ENCODE assay signal across 25 cellular contexts in genomic region chr7:131486346-131486745, GRCh38.
"Had no signal": no experiment of that assay in that cellular context is flagged by ENCODE, and none has a peak within 500 bp of the region (broad histone marks: within the 10 kb centered on the region; RNA-seq: fewer than 3 reads in every experiment).

No MANE protein-coding gene starts in this region.

- ATAC-seq: activated CD8-positive, alpha-beta T cell treated with anti-CD3 and anti-CD28 coated beads, Interleukin-2, amount 10 ng/mL, durations not matched to agents 7 days and 5 days; activated T-helper 17 cell treated with anti-CD3 and anti-CD28 coated beads, Interleukin-2, amount 50 U/mL, for 72 hours; WTC11 had no signal

- H3K9me3 Mint-ChIP-seq: activated naive CD4-positive, alpha-beta T cell treated with anti-CD3 and anti-CD28 coated beads for 36 hours; activated T-helper 17 cell treated with anti-CD3 and anti-CD28 coated beads, Interleukin-2, amount 50 U/mL, for 72 hours; T-helper 1 cell treated with Interleukin-12 subunit alpha and Interleukin-12 subunit beta and Interleukin-4 antibody, amounts not matched to agents 30 μg/mL and 1 μg/mL, for 36 hours; WTC11 had no signal

- H3K4me3 Mint-ChIP-seq: activated CD8-positive, alpha-beta T cell treated with anti-CD3 and anti-CD28 coated beads, Interleukin-2, amount 10 ng/mL, durations not matched to agents 7 days and 5 days; activated naive CD4-positive, alpha-beta T cell treated with anti-CD3 and anti-CD28 coated beads for 36 hours; activated naive CD8-positive, alpha-beta T cell; activated T-helper 17 cell treated with anti-CD3 and anti-CD28 coated beads, Interleukin-2, amount 50 U/mL, for 72 hours; T-helper 1 cell treated with Interleukin-12 subunit alpha and Interleukin-12 subunit beta and Interleukin-4 antibody, amounts not matched to agents 30 μg/mL and 1 μg/mL, for 36 hours; WTC11 had no signal

- H3K36me3 Mint-ChIP-seq: WTC11 had no signal

- H3K27ac ChIP-seq: brain microvascular endothelial cell, KMS-11, SJCRH30 had no signal

- DNase-seq: activated CD4-positive, alpha-beta T cell treated with anti-CD3 and anti-CD28 coated beads for 48 hours; activated CD4-positive, alpha-beta T cell treated with anti-CD3 and anti-CD28 coated beads, Interleukin-2, amount 50 U/mL, for 4 hours; activated CD4-positive, CD25-positive, alpha-beta regulatory T cell treated with anti-CD3 and anti-CD28 coated beads, Interleukin-2, amount 50 U/mL, for 72 hours; activated CD8-positive, alpha-beta T cell treated with anti-CD3 and anti-CD28 coated beads, Interleukin-2, amount 10 ng/mL, durations not matched to agents 7 days and 5 days; activated gamma-delta T cell; activated naive CD4-positive, alpha-beta T cell treated with anti-CD3 and anti-CD28 coated beads for 36 hours; activated T-cell treated with anti-CD3 and anti-CD28 coated beads, Interleukin-2, amount 50 U/mL, for 48 hours; brain microvascular endothelial cell; MG63; MV-4-11; NCI-H1105; NCI-H1436; NCI-H1694 treated with DMSO at 0.1 percent for 48 hours; NCI-H2029 treated with DMSO at 0.1 percent for 48 hours; NCI-H345; NCI-H510A; NCI-H526 treated with DMSO at 0.1 percent for 48 hours; NCI-H82; SJCRH30 had no signal

- H3K27me3 ChIP-seq: brain microvascular endothelial cell, cardiac muscle cell, MG63, SJCRH30 had no signal

- H3K4me1 Mint-ChIP-seq: activated T-helper 17 cell treated with anti-CD3 and anti-CD28 coated beads, Interleukin-2, amount 50 U/mL, for 72 hours; WTC11 had no signal

- H3K4me2 ChIP-seq: KMS-11 had no signal

- H3K36me3 ChIP-seq: brain microvascular endothelial cell, MG63 had no signal

- H3K27ac Mint-ChIP-seq: activated CD8-positive, alpha-beta T cell treated with anti-CD3 and anti-CD28 coated beads, Interleukin-2, amount 10 ng/mL, durations not matched to agents 7 days and 5 days; activated naive CD4-positive, alpha-beta T cell treated with anti-CD3 and anti-CD28 coated beads for 36 hours; activated naive CD8-positive, alpha-beta T cell; activated T-helper 17 cell treated with anti-CD3 and anti-CD28 coated beads, Interleukin-2, amount 50 U/mL, for 72 hours; T-helper 1 cell treated with Interleukin-12 subunit alpha and Interleukin-12 subunit beta and Interleukin-4 antibody, amounts not matched to agents 30 μg/mL and 1 μg/mL, for 36 hours; WTC11 had no signal

- H3K27me3 Mint-ChIP-seq: activated naive CD8-positive, alpha-beta T cell; activated T-helper 17 cell treated with anti-CD3 and anti-CD28 coated beads, Interleukin-2, amount 50 U/mL, for 72 hours had no signal

- H3K9ac ChIP-seq: KMS-11 had no signal

- H3K4me3 ChIP-seq: cardiac muscle cell, MG63, SJCRH30 had no signal

- H3K9me3 ChIP-seq: MG63, SJCRH30 had no signal
